ENCODE assay signal across 1 cellular context in genomic region chr11:103326070-103326794, GRCh38.
TF ChIP-seq lines count a peak whose summit lies in the region.

No MANE protein-coding gene starts in this region.

TF ChIP-seq in IMR-90, 13 proteins besides CTCF, POLR2A, EP300 and RAD21:
- TF ChIP-seq RCOR1 (IDR thresholded peaks at IDR 0.05; ENCODE audit: insufficient replicate concordance, low read length) (no peak), MXI1 (IDR thresholded peaks at IDR 0.05; ENCODE audit: borderline replicate concordance, low read depth, low read length) (no peak), BHLHE40 (IDR thresholded peaks at IDR 0.05; ENCODE audit: low read depth, low read length) (peak; percentile 81; the same call in 1 of the 2 replicates), USF2 (IDR thresholded peaks at IDR 0.05; ENCODE audit: low read depth, low read length) (no peak), MAFK (IDR thresholded peaks at IDR 0.05; ENCODE audit: low read depth, low read length) (no peak), FOS (IDR thresholded peaks at IDR 0.05; ENCODE audit: low read depth, low read length) (no peak), CEBPB (IDR thresholded peaks at IDR 0.05; ENCODE audit: low read depth, low read length) (no peak), SMC3 (IDR thresholded peaks at IDR 0.05; ENCODE audit: low read depth, low read length) (peak; percentile 86), MAZ (IDR thresholded peaks at IDR 0.05; ENCODE audit: borderline replicate concordance, low read depth, low read length) (no peak)
TF ChIP-seq in IMR-90: peak in this region for 2.
